Comparison of ENCODE assay signal across 23 cellular contexts in the genomic region with DNA sequence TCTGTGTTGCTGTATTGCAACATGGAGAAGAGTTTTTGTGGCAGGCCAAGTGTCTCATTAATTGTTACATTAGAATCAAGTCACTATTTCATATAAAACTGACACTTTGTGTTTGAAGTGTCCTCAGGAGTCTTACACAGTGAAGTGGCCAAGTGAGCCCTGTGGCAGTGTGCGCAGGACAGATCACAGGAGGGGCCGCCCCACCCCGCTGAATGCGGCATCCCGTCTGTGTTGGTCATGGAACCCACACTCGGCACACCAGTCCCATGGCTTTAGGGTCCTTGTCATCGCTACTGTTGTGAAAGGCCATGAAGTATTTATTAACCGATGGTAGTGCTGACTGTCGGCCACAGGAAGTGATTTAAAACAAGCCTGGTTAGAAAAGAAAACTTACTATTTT.
DNase-seq lines count a peak whose midpoint lies in the region; ATAC-seq, FAIRE-seq and TF ChIP-seq lines count a peak whose summit lies in the region.
"Had no signal": no experiment of that assay in that cellular context is flagged by ENCODE, and none has a peak within 500 bp of the region (broad histone marks: within the 10 kb centered on the region; RNA-seq: fewer than 3 reads in every experiment).

No MANE protein-coding gene starts in this region.

- FAIRE-seq in HepG2 (lab: Jason Lieb, UNC) = no peak
- FAIRE-seq: GM18507 had no signal

- no peak for TF ChIP-seq RAD21 in HepG2 (CRISPR knock-in tag; IDR thresholded peaks at IDR 0.05)

- no TSS peak for BruUV-seq in HepG2 (replicated peaks; lab: Mats Ljungman, UMichigan)

- no peaks in the 10 kb centered on the region for H3K9me3 Mint-ChIP-seq in WTC11

- DNase-seq in WTC11 (ENCODE audit: low spot score) (no peak), kidney tubule cell (ENCODE audit: low spot score) (peak; percentile 24), retina (peak; percentile 24), T-helper 2 cell (no peak), HT-29 (ENCODE audit: low spot score) (no peak), HepG2 (ENCODE audit: low spot score) (no peak)
- DNase-seq: AML-193, DMS53, GDM1, KBM-7, MM.1S, NCI-H1048, NCI-H1436, NCI-H187 treated with DMSO at 0.1 percent for 48 hours, NCI-H226, NCI-H510A treated with DMSO at 0.1 percent for 48 hours, NCI-H748 treated with DMSO at 0.1 percent for 48 hours, SIG-M5 had no signal

- no peak overlapping the region for H3K9ac ChIP-seq in HepG2 (ENCODE audit: insufficient read depth, low read depth, low read length)

- H3K4me3 ChIP-seq in HepG2 (replicated peaks in 1 of 3; ENCODE audit: insufficient read depth in 1 of 3, low read depth in 2 of 3, low read length in 3 of 3) = no peak overlapping the region

- no peaks in the 10 kb centered on the region for H3K4me1 ChIP-seq in HepG2 (ENCODE audit: insufficient read depth, low read length)

- peaks cover 18% of the 10 kb centered on the region for H3K4me1 Mint-ChIP-seq in WTC11

- no peak for TF ChIP-seq POLR2A in HepG2 (IDR thresholded peaks at IDR 0.05; ENCODE audit: insufficient read depth in 1 of 2, low read depth in 2 of 2, low read length in 2 of 2)

- H3K27ac ChIP-seq in HepG2 (ENCODE audit: extremely low read length, insufficient read depth, low read length) = no peak overlapping the region
- H3K27ac ChIP-seq: RWPE1 had no signal

- no peak overlapping the region for H2AFZ ChIP-seq in HepG2 (ENCODE audit: low read length)

- no peak overlapping the region for H3K4me3 Mint-ChIP-seq in WTC11

- no peaks in the 10 kb centered on the region for H3K79me2 ChIP-seq in HepG2 (ENCODE audit: insufficient read depth, low read length)

- TF ChIP-seq EP300 in HepG2 (IDR thresholded peaks at IDR 0.05; ENCODE audit: low read depth in 2 of 2, low read length in 2 of 2) (no peak), HepG2 (CRISPR knock-in tag; IDR thresholded peaks at IDR 0.05; ENCODE audit: borderline replicate concordance) (no peak)

- H4K20me1 ChIP-seq in HepG2 (ENCODE audit: insufficient read depth, low read length) = 0 out of 2 replicates have a peak, but pooled peaks cover 3% of the 10 kb centered on the region

- POLR2A ChIA-PET in WTC11 (lab: Charles Lee) (no interaction called here), HepG2 (lab: Yijun Ruan, JAX) (no interaction called here)

- no peaks in the 10 kb centered on the region for H3K9me3 ChIP-seq in HepG2 (ENCODE audit: low read length)

- no peaks in the 10 kb centered on the region for H3K36me3 Mint-ChIP-seq in WTC11

- H3K27me3 Mint-ChIP-seq in WTC11 (ENCODE audit: low read depth) = no peaks in the 10 kb centered on the region

- peak overlapping the region; percentile 53; the same call in 1 of the 2 replicates for H3K27ac Mint-ChIP-seq in WTC11

- intact Hi-C loops in HepG2 (cut with micrococcal nuclease; ENCODE audit: unreplicated experiment) = no loop called here

- no peaks in the 10 kb centered on the region for H3K27me3 ChIP-seq in HepG2 (ENCODE audit: control insufficient read depth in 1 of 2, insufficient read depth in 2 of 2, low read length in 2 of 2)

- no peak overlapping the region for H3K4me2 ChIP-seq in HepG2 (ENCODE audit: low read depth, low read length)

- in situ Hi-C loops in HepG2 (cut with HindIII; ENCODE audit: extremely low pct_ligation_motif_present, low pct_unique_long_range_greater_than_20kb) = no loop called here

- ATAC-seq in GM18907 (IDR thresholded peaks at IDR 0.05; ENCODE audit: unreplicated experiment) (peak; percentile 45), WTC11 (no peak), HepG2 (no peak), GM21390 (IDR thresholded peaks at IDR 0.05; ENCODE audit: unreplicated experiment) (no peak)
- ATAC-seq: SK-N-SH treated with all-trans-retinoic acid at 6 μM for 48 hours had no signal

- CTCF ChIA-PET in WTC11 (lab: Charles Lee) (interaction anchor here (0.8 kb wide), 1 partner anchor 265 kb away, joined by 3 read pairs; no protein-coding TSS in a partner anchor), HepG2 (lab: Yijun Ruan, JAX; ENCODE audit: low intra/inter-chr PET ratio, low total read pairs) (no interaction called here)

- no peak for TF ChIP-seq CTCF in WTC11 (IDR thresholded peaks at IDR 0.05)
- no peak for TF ChIP-seq CTCF in HepG2 (CRISPR knock-in tag; IDR thresholded peaks at IDR 0.05)

- WGBS in HepG2 (ENCODE audit: low lambda C conversion rate) = 95% methylated on average over 7 of the region's 9 CpGs

- H3K36me3 ChIP-seq in HepG2 (replicated peaks in 1 of 2; ENCODE audit: control insufficient read depth in 1 of 2, insufficient read depth in 2 of 2, low read length in 2 of 2) = peaks cover 1 to 4% of the 10 kb centered on the region in 2 experiments; a peak in 2 of 5 replicates

TF ChIP-seq in WTC11, 78 proteins besides CTCF, POLR2A, EP300 and RAD21 (continues in another document):
- no peak for TF ChIP-seq NR3C1 (CRISPR knock-in tag; conservative IDR thresholded peaks at IDR 0.05; ENCODE audit: low read depth)
- TF ChIP-seq, protein P1, sequence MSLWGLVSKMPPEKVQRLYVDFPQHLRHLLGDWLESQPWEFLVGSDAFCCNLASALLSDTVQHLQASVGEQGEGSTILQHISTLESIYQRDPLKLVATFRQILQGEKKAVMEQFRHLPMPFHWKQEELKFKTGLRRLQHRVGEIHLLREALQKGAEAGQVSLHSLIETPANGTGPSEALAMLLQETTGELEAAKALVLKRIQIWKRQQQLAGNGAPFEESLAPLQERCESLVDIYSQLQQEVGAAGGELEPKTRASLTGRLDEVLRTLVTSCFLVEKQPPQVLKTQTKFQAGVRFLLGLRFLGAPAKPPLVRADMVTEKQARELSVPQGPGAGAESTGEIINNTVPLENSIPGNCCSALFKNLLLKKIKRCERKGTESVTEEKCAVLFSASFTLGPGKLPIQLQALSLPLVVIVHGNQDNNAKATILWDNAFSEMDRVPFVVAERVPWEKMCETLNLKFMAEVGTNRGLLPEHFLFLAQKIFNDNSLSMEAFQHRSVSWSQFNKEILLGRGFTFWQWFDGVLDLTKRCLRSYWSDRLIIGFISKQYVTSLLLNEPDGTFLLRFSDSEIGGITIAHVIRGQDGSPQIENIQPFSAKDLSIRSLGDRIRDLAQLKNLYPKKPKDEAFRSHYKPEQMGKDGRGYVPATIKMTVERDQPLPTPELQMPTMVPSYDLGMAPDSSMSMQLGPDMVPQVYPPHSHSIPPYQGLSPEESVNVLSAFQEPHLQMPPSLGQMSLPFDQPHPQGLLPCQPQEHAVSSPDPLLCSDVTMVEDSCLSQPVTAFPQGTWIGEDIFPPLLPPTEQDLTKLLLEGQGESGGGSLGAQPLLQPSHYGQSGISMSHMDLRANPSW (CRISPR knock-in tag; conservative IDR thresholded peaks at IDR 0.05; ENCODE audit: low read depth) = no peak
- TF ChIP-seq, protein P2, sequence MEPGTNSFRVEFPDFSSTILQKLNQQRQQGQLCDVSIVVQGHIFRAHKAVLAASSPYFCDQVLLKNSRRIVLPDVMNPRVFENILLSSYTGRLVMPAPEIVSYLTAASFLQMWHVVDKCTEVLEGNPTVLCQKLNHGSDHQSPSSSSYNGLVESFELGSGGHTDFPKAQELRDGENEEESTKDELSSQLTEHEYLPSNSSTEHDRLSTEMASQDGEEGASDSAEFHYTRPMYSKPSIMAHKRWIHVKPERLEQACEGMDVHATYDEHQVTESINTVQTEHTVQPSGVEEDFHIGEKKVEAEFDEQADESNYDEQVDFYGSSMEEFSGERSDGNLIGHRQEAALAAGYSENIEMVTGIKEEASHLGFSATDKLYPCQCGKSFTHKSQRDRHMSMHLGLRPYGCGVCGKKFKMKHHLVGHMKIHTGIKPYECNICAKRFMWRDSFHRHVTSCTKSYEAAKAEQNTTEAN (CRISPR knock-in tag; IDR thresholded peaks at IDR 0.05) = no peak

TF ChIP-seq in HepG2, 621 proteins besides CTCF, POLR2A, EP300 and RAD21 (continues in another document):
- TF ChIP-seq MATR3 (CRISPR knock-in tag; IDR thresholded peaks at IDR 0.05) = no peak
- TF ChIP-seq, protein P3, sequence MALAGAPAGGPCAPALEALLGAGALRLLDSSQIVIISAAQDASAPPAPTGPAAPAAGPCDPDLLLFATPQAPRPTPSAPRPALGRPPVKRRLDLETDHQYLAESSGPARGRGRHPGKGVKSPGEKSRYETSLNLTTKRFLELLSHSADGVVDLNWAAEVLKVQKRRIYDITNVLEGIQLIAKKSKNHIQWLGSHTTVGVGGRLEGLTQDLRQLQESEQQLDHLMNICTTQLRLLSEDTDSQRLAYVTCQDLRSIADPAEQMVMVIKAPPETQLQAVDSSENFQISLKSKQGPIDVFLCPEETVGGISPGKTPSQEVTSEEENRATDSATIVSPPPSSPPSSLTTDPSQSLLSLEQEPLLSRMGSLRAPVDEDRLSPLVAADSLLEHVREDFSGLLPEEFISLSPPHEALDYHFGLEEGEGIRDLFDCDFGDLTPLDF (CRISPR knock-in tag; IDR thresholded peaks at IDR 0.05) = no peak
- no peak for TF ChIP-seq MEIS2 (CRISPR knock-in tag; IDR thresholded peaks at IDR 0.05)
- no peak for TF ChIP-seq RBFOX2 (IDR thresholded peaks at IDR 0.05; ENCODE audit: low read depth, low read length)
- no peak for TF ChIP-seq PHF21A (CRISPR knock-in tag; IDR thresholded peaks at IDR 0.05)
- TF ChIP-seq, protein P4, sequence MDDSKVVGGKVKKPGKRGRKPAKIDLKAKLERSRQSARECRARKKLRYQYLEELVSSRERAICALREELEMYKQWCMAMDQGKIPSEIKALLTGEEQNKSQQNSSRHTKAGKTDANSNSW (CRISPR knock-in tag; IDR thresholded peaks at IDR 0.05; ENCODE audit: borderline replicate concordance) = no peak
- no peak for TF ChIP-seq SETDB1 (CRISPR knock-in tag; IDR thresholded peaks at IDR 0.05; ENCODE audit: borderline replicate concordance)
- TF ChIP-seq, protein P5, sequence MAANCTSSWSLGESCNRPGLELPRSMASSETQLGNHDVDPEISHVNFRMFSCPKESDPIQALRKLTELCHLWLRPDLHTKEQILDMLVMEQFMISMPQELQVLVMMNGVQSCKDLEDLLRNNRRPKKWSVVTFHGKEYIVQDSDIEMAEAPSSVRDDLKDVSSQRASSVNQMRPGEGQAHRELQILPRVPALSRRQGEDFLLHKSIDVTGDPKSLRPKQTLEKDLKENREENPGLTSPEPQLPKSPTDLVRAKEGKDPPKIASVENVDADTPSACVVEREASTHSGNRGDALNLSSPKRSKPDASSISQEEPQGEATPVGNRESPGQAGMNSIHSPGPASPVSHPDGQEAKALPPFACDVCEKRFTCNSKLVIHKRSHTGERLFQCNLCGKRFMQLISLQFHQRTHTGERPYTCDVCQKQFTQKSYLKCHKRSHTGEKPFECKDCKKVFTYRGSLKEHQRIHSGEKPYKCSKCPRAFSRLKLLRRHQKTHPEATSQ (CRISPR knock-in tag; IDR thresholded peaks at IDR 0.05; ENCODE audit: borderline replicate concordance) = no peak

Comparison
In these comparisons a context has a peak if more than half of its experiments do, and no peak if none do; other contexts are left out.
1. DNase-seq: peak in kidney tubule cell (single experiment) and retina (single experiment); none in WTC11 (single experiment), T-helper 2 cell (0 of 5), HT-29 (single experiment) and HepG2 (single experiment).